In the genomic region with DNA sequence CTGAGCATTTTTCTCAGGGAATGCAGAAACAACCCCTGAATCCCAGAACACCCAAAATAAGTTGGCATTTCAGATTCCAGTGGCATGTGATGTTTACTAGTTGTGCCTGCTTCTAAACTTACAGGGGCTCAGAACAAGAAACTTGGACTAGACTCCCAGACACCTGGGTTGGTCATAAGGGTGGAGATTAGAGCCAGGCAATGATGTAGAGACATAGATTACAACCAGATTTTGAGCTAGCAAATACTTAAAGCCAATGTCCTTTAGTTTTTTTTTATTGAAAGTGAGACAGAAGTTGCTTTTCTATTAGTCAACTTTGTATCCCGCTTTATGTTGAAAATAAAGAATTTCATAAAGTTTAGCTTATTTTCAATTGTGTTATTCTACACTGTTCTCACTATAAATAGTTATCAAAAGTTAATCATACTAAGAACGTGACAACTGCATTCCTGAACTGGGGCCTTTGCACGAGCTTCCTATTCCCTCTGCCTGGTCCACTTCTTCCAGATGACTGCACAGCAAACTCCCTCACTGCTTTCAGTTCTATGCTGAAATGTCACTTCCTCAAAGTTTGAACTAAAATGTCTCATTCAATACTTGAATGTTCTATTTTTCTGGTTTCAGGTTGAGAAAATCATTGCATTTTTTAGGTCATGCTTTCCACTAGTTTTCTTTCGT, we compare ENCODE assay signal across 13 cellular contexts.
DNase-seq lines count a peak whose midpoint lies in the region; ATAC-seq and TF ChIP-seq lines count a peak whose summit lies in the region.
"Had no signal": no experiment of that assay in that cellular context is flagged by ENCODE, and none has a peak within 500 bp of the region (broad histone marks: within the 10 kb centered on the region; RNA-seq: fewer than 3 reads in every experiment).

No MANE protein-coding gene starts in this region.

- no peak overlapping the region for H3K27ac ChIP-seq in esophagus squamous epithelium

- ATAC-seq in GM18870 (IDR thresholded peaks at IDR 0.05; ENCODE audit: unreplicated experiment): peak; percentile 91
- peak; percentile 92 for ATAC-seq in GM21825 (IDR thresholded peaks at IDR 0.05; ENCODE audit: unreplicated experiment)
- peak; percentile 94 for ATAC-seq in HG03442 (IDR thresholded peaks at IDR 0.05; ENCODE audit: unreplicated experiment)
- ATAC-seq in naive B cell (ENCODE audit: low read depth in 2 of 2): peak; percentile 72 to 76
- no peak for ATAC-seq in HG03457 (IDR thresholded peaks at IDR 0.05; ENCODE audit: unreplicated experiment)
- ATAC-seq in effector memory CD8-positive, alpha-beta T cell (replicated peaks): no peak

- peaks cover 4 to 22% (median 10%) of the 10 kb centered on the region in 3 donors for H3K4me1 Mint-ChIP-seq in naive B cell
- no peaks in the 10 kb centered on the region for H3K4me1 Mint-ChIP-seq in effector memory CD8-positive, alpha-beta T cell (ENCODE audit: low read depth in 2 of 2)
- H3K4me1 Mint-ChIP-seq: activated naive CD4-positive, alpha-beta T cell treated with anti-CD3 and anti-CD28 coated beads, Interleukin-2, amount 50 U/mL, for 24 hours had no signal

- WGBS in esophagus squamous epithelium, 2 donors: 72 to 87% methylated on average over 3 to 4 of the region's 4 CpGs

- DNase-seq in naive B cell (peak; percentile 30), esophagus squamous epithelium (lab: John Stamatoyannopoulos, UW) (no peak), NK-92 (lab: John Stamatoyannopoulos, UW; ENCODE audit: unreplicated experiment) (no peak)
- DNase-seq in effector memory CD8-positive, alpha-beta T cell: no peak
- DNase-seq: activated CD4-positive, alpha-beta T cell treated with anti-CD3 and anti-CD28 coated beads for 1 hour; head of caudate nucleus; NCI-H1092 treated with DMSO at 0.1 percent for 48 hours had no signal

- no peak overlapping the region for H3K4me3 ChIP-seq in esophagus squamous epithelium
- H3K4me3 ChIP-seq: HAP-1 had no signal

- no peaks in the 10 kb centered on the region for H3K27me3 ChIP-seq in esophagus squamous epithelium

- no peaks in the 10 kb centered on the region for H3K9me3 Mint-ChIP-seq in naive B cell
- H3K9me3 Mint-ChIP-seq in effector memory CD8-positive, alpha-beta T cell: no peaks in the 10 kb centered on the region
- H3K9me3 Mint-ChIP-seq: activated naive CD4-positive, alpha-beta T cell treated with anti-CD3 and anti-CD28 coated beads, Interleukin-2, amount 50 U/mL, for 24 hours had no signal

- no peak for TF ChIP-seq CTCF in esophagus squamous epithelium (IDR thresholded peaks at IDR 0.05)

- no peak for TF ChIP-seq POLR2A in esophagus squamous epithelium (IDR thresholded peaks at IDR 0.05)

- H3K27me3 Mint-ChIP-seq in naive B cell: no peaks in the 10 kb centered on the region
- no peaks in the 10 kb centered on the region for H3K27me3 Mint-ChIP-seq in effector memory CD8-positive, alpha-beta T cell
- H3K27me3 Mint-ChIP-seq: activated naive CD4-positive, alpha-beta T cell treated with anti-CD3 and anti-CD28 coated beads, Interleukin-2, amount 50 U/mL, for 24 hours had no signal

- no peaks in the 10 kb centered on the region for H3K9me3 ChIP-seq in esophagus squamous epithelium
- H3K9me3 ChIP-seq: HAP-1 had no signal

- no peaks in the 10 kb centered on the region for H3K36me3 ChIP-seq in esophagus squamous epithelium
- H3K36me3 ChIP-seq: HAP-1 had no signal

- H3K4me3 Mint-ChIP-seq in naive B cell: peak overlapping the region in 3 of 8 donors; percentile 0 to 36 (median 13)
- H3K4me3 Mint-ChIP-seq in effector memory CD8-positive, alpha-beta T cell: no peak overlapping the region
- H3K4me3 Mint-ChIP-seq: activated naive CD4-positive, alpha-beta T cell treated with anti-CD3 and anti-CD28 coated beads, Interleukin-2, amount 50 U/mL, for 24 hours had no signal

- no peak overlapping the region for H3K27ac Mint-ChIP-seq in naive B cell
- no peak overlapping the region for H3K27ac Mint-ChIP-seq in effector memory CD8-positive, alpha-beta T cell
- H3K27ac Mint-ChIP-seq: activated naive CD4-positive, alpha-beta T cell treated with anti-CD3 and anti-CD28 coated beads, Interleukin-2, amount 50 U/mL, for 24 hours had no signal

- intact Hi-C loops in esophagus squamous epithelium (cut with DNase I): no loop called here

- H3K36me3 Mint-ChIP-seq in naive B cell: no peaks in the 10 kb centered on the region
- no peaks in the 10 kb centered on the region for H3K36me3 Mint-ChIP-seq in effector memory CD8-positive, alpha-beta T cell (ENCODE audit: insufficient read depth)
- H3K36me3 Mint-ChIP-seq: activated naive CD4-positive, alpha-beta T cell treated with anti-CD3 and anti-CD28 coated beads, Interleukin-2, amount 50 U/mL, for 24 hours had no signal

- H3K4me1 ChIP-seq in esophagus squamous epithelium: no peaks in the 10 kb centered on the region
- H3K4me1 ChIP-seq: HAP-1 had no signal

Comparison
In these comparisons a context has a peak if more than half of its experiments do, and no peak if none do; other contexts are left out.
1. ATAC-seq: peak in GM18870 (single experiment), GM21825 (single experiment), HG03442 (single experiment) and naive B cell (2 of 2); none in HG03457 (single experiment) and effector memory CD8-positive, alpha-beta T cell (single experiment).